Comparison of ENCODE assay signal across 21 cellular contexts in the genomic region with DNA sequence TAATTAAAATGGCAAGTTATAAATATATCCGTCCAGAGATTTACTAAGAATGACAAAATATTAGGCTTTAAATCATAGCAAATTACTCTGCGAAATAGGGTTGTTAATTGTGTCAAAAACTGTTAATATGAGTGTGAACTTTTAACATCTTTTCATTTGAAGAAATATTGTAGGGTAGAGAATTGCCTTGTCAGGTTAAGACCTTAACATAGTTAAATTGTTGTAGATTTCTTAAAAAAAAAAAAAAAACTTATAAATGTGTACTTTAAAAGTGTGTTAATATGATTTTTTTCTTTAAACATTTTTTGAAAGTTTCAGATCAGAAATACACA.
DNase-seq lines count a peak whose midpoint lies in the region; ATAC-seq, FAIRE-seq and TF ChIP-seq lines count a peak whose summit lies in the region.
"Had no signal": no experiment of that assay in that cellular context is flagged by ENCODE, and none has a peak within 500 bp of the region (broad histone marks: within the 10 kb centered on the region; RNA-seq: fewer than 3 reads in every experiment).

No MANE protein-coding gene starts in this region.

- peak overlapping the region; percentile 50 for H3K27ac Mint-ChIP-seq in activated naive CD8-positive, alpha-beta T cell
- H3K27ac Mint-ChIP-seq in activated naive CD8-positive, alpha-beta T cell treated with anti-CD3 and anti-CD28 coated beads, Interleukin-2, amount 50 U/mL, for 24 hours, result no peak overlapping the region
- H3K27ac Mint-ChIP-seq in endodermal cell, result peak overlapping the region; percentile 70
- H3K27ac Mint-ChIP-seq: activated CD4-positive, alpha-beta T cell treated with anti-CD3 and anti-CD28 coated beads, Interleukin-2, amount 10 ng/mL, durations not matched to agents 7 days and 5 days; activated T-helper 2 cell treated with anti-CD3 and anti-CD28 coated beads, Interferon-gamma antibody, Interleukin-2, Interleukin-4, amounts not matched to agents 10 μg/mL and 5 μg/mL and 100 μg/mL, durations not matched to agents 14 hours and 24 hours and 36 hours; GM23338; T-helper 1 cell treated with Interleukin-12 subunit alpha and Interleukin-12 subunit beta and Interleukin-4 antibody, amounts not matched to agents 30 μg/mL and 1 μg/mL, for 36 hours had no signal

- DNase-seq in activated naive CD8-positive, alpha-beta T cell treated with anti-CD3 and anti-CD28 coated beads, Interleukin-2, amount 50 U/mL, for 24 hours, result no peak
- DNase-seq in endodermal cell (no peak), small intestine (no peak), T1000 (lab: John Stamatoyannopoulos, UW) (no peak)
- DNase-seq: CD8-positive, alpha-beta T cell; cerebellar nuclear complex; effector CD4-positive, alpha-beta T cell; GF-D8; NCI-H1417 treated with DMSO at 0.1 percent for 48 hours; NCI-H2107; stimulated activated naive CD8-positive, alpha-beta T cell treated with anti-CD3 and anti-CD28 coated beads, Interleukin-15, Interleukin-2, amounts not matched to agents 100 U/mL and 50 U/mL, for 24 hours had no signal

- H3K36me3 ChIP-seq in OCI-LY1 (ENCODE audit: insufficient read depth, low read length) (peaks cover 62% of the 10 kb centered on the region), endodermal cell (ENCODE audit: control insufficient read depth, insufficient read depth, low read length) (no peaks in the 10 kb centered on the region), small intestine (ENCODE audit: control insufficient read depth in 2 of 2, insufficient read depth in 2 of 2, low read length in 2 of 2) (no peaks in the 10 kb centered on the region)
- H3K36me3 ChIP-seq: SJSA1 had no signal

- H3K36me3 Mint-ChIP-seq in activated naive CD8-positive, alpha-beta T cell, result peaks cover 11% of the 10 kb centered on the region
- peaks cover 29% of the 10 kb centered on the region for H3K36me3 Mint-ChIP-seq in activated naive CD8-positive, alpha-beta T cell treated with anti-CD3 and anti-CD28 coated beads, Interleukin-2, amount 50 U/mL, for 24 hours (ENCODE audit: low read depth)
- H3K36me3 Mint-ChIP-seq in endodermal cell (ENCODE audit: low read depth), result no peaks in the 10 kb centered on the region

- peaks cover 61% of the 10 kb centered on the region for H3K4me1 Mint-ChIP-seq in activated naive CD8-positive, alpha-beta T cell (ENCODE audit: low read depth)
- peaks cover 67% of the 10 kb centered on the region for H3K4me1 Mint-ChIP-seq in activated naive CD8-positive, alpha-beta T cell treated with anti-CD3 and anti-CD28 coated beads, Interleukin-2, amount 50 U/mL, for 24 hours
- no peaks in the 10 kb centered on the region for H3K4me1 Mint-ChIP-seq in endodermal cell

- H3K27ac ChIP-seq in OCI-LY1 (ENCODE audit: low read depth, low read length, poor library complexity, severe bottlenecking), result peak overlapping the region; percentile 92
- H3K27ac ChIP-seq in endodermal cell (ENCODE audit: low read depth, low read length), result no peak overlapping the region
- no peak overlapping the region for H3K27ac ChIP-seq in small intestine (ENCODE audit: low read depth in 1 of 2, low read length in 1 of 2)
- H3K27ac ChIP-seq: SJSA1 had no signal

- H3K4me3 ChIP-seq in OCI-LY1 (ENCODE audit: low read depth, low read length, poor library complexity, severe bottlenecking) (no peak overlapping the region), endodermal cell (ENCODE audit: low read length) (no peak overlapping the region), small intestine (ENCODE audit: low read depth in 1 of 2, low read length in 2 of 2) (no peak overlapping the region)
- H3K4me3 ChIP-seq: GM23338, SJSA1 had no signal

- H3K9me3 ChIP-seq in OCI-LY1 (ENCODE audit: low read length) (no peaks in the 10 kb centered on the region), endodermal cell (ENCODE audit: control insufficient read depth, low read length) (no peaks in the 10 kb centered on the region), small intestine (ENCODE audit: control insufficient read depth, low read depth) (no peaks in the 10 kb centered on the region)
- H3K9me3 ChIP-seq: SJSA1 had no signal

- no peaks in the 10 kb centered on the region for H3K27me3 Mint-ChIP-seq in activated naive CD8-positive, alpha-beta T cell
- no peaks in the 10 kb centered on the region for H3K27me3 Mint-ChIP-seq in activated naive CD8-positive, alpha-beta T cell treated with anti-CD3 and anti-CD28 coated beads, Interleukin-2, amount 50 U/mL, for 24 hours
- H3K27me3 Mint-ChIP-seq in endodermal cell (ENCODE audit: insufficient read depth), result peaks cover 1% of the 10 kb centered on the region
- H3K27me3 Mint-ChIP-seq: activated CD4-positive, alpha-beta T cell treated with anti-CD3 and anti-CD28 coated beads, Interleukin-2, amount 10 ng/mL, durations not matched to agents 7 days and 5 days had no signal

- no peaks in the 10 kb centered on the region for H3K9me2 ChIP-seq in OCI-LY1 (ENCODE audit: low read depth, low read length)

- H3K4me3 Mint-ChIP-seq in activated naive CD8-positive, alpha-beta T cell, result no peak overlapping the region
- H3K4me3 Mint-ChIP-seq in activated naive CD8-positive, alpha-beta T cell treated with anti-CD3 and anti-CD28 coated beads, Interleukin-2, amount 50 U/mL, for 24 hours, result no peak overlapping the region
- no peak overlapping the region for H3K4me3 Mint-ChIP-seq in endodermal cell
- H3K4me3 Mint-ChIP-seq: activated CD4-positive, alpha-beta T cell treated with anti-CD3 and anti-CD28 coated beads, Interleukin-2, amount 10 ng/mL, durations not matched to agents 7 days and 5 days; CD8-positive, alpha-beta T cell; GM23338; T-helper 1 cell treated with Interleukin-12 subunit alpha and Interleukin-12 subunit beta and Interleukin-4 antibody, amounts not matched to agents 30 μg/mL and 1 μg/mL, for 36 hours had no signal

- no peak for TF ChIP-seq CTCF in OCI-LY1 (IDR thresholded peaks at IDR 0.05; ENCODE audit: low read length)
- TF ChIP-seq CTCF in endodermal cell (conservative IDR thresholded peaks at IDR 0.05), result peak; percentile 6

- no peaks in the 10 kb centered on the region for H3K9me3 Mint-ChIP-seq in activated naive CD8-positive, alpha-beta T cell (ENCODE audit: low read depth)
- no peaks in the 10 kb centered on the region for H3K9me3 Mint-ChIP-seq in activated naive CD8-positive, alpha-beta T cell treated with anti-CD3 and anti-CD28 coated beads, Interleukin-2, amount 50 U/mL, for 24 hours
- H3K9me3 Mint-ChIP-seq in endodermal cell, result no peaks in the 10 kb centered on the region
- H3K9me3 Mint-ChIP-seq: activated CD4-positive, alpha-beta T cell treated with anti-CD3 and anti-CD28 coated beads, Interleukin-2, amount 10 ng/mL, durations not matched to agents 7 days and 5 days; activated T-helper 2 cell treated with anti-CD3 and anti-CD28 coated beads, Interferon-gamma antibody, Interleukin-2, Interleukin-4, amounts not matched to agents 10 μg/mL and 5 μg/mL and 100 μg/mL, durations not matched to agents 14 hours and 24 hours and 36 hours; CD8-positive, alpha-beta T cell; GM23338; T-helper 1 cell treated with Interleukin-12 subunit alpha and Interleukin-12 subunit beta and Interleukin-4 antibody, amounts not matched to agents 30 μg/mL and 1 μg/mL, for 36 hours had no signal

- peaks cover 20% of the 10 kb centered on the region for H3K79me2 ChIP-seq in OCI-LY1 (ENCODE audit: insufficient read depth, low read length)

- FAIRE-seq in small intestine (lab: Jason Lieb, UNC), result peak; percentile 53

- H3K27me3 ChIP-seq in OCI-LY1 (ENCODE audit: insufficient read depth, low read length), result no peaks in the 10 kb centered on the region
- no peaks in the 10 kb centered on the region for H3K27me3 ChIP-seq in endodermal cell (ENCODE audit: control insufficient read depth, insufficient read depth, low read length, poor library complexity, severe bottlenecking)
- H3K27me3 ChIP-seq in small intestine (ENCODE audit: control insufficient read depth in 2 of 2, insufficient read depth in 2 of 2, low read length in 2 of 2), result no peaks in the 10 kb centered on the region
- H3K27me3 ChIP-seq: SJSA1 had no signal

- no peak overlapping the region for H2AFZ ChIP-seq in OCI-LY1 (ENCODE audit: low read length)
- H2AFZ ChIP-seq: GM23338 had no signal

- peaks cover 92% of the 10 kb centered on the region for H3K4me1 ChIP-seq in OCI-LY1 (ENCODE audit: insufficient read depth, low read length, severe bottlenecking)
- H3K4me1 ChIP-seq in endodermal cell (ENCODE audit: control insufficient read depth, insufficient read depth, low read length), result no peaks in the 10 kb centered on the region
- H3K4me1 ChIP-seq in small intestine (ENCODE audit: control insufficient read depth in 2 of 2, insufficient read depth in 1 of 2, low read depth in 1 of 2, low read length in 1 of 2), result peaks cover 0 to 3% of the 10 kb centered on the region in 2 donors

- 58% methylated on average over 2 of the region's 2 CpGs; no CpG with 5 or more reads in 1 of the 2 experiments for WGBS in endodermal cell (ENCODE audit: insufficient coverage in 1 of 2, insufficient read length in 1 of 2), 2 experiments
- WGBS in small intestine, 3 donors, result 27 to 45% (median 37%) methylated on average over 2 of the region's 2 CpGs

- H3K4me2 ChIP-seq in OCI-LY1 (ENCODE audit: low read length), result peak overlapping the region; percentile 32; the same call in 1 of the 2 replicates
- H3K4me2 ChIP-seq: GM23338 had no signal

- peaks cover 15% of the 10 kb centered on the region; the same call in 1 of the 2 replicates for H3F3A ChIP-seq in OCI-LY1 (ENCODE audit: insufficient read depth, low read length)

- no peaks in the 10 kb centered on the region for H4K20me1 ChIP-seq in OCI-LY1 (ENCODE audit: insufficient read depth, low read length)

- no peak for ATAC-seq in activated naive CD8-positive, alpha-beta T cell treated with anti-CD3 and anti-CD28 coated beads, Interleukin-2, amount 50 U/mL, for 24 hours
- ATAC-seq in HG03521 (IDR thresholded peaks at IDR 0.05; ENCODE audit: unreplicated experiment) (no peak), GM18873 (IDR thresholded peaks at IDR 0.05; ENCODE audit: low FRiP score, unreplicated experiment) (no peak)
- ATAC-seq: CD8-positive, alpha-beta T cell; left cardiac atrium; stimulated activated naive CD8-positive, alpha-beta T cell treated with anti-CD3 and anti-CD28 coated beads, Interleukin-15, Interleukin-2, amounts not matched to agents 100 U/mL and 50 U/mL, for 24 hours had no signal

- H3K9ac ChIP-seq in OCI-LY1 (ENCODE audit: low read length), result peak overlapping the region; percentile 39; the same call in 1 of the 2 replicates
- no peak overlapping the region for H3K9ac ChIP-seq in endodermal cell (ENCODE audit: extremely low read depth, low read length, poor library complexity, severe bottlenecking)
